21 cellular contexts compared by ENCODE assay signal in the genomic region with DNA sequence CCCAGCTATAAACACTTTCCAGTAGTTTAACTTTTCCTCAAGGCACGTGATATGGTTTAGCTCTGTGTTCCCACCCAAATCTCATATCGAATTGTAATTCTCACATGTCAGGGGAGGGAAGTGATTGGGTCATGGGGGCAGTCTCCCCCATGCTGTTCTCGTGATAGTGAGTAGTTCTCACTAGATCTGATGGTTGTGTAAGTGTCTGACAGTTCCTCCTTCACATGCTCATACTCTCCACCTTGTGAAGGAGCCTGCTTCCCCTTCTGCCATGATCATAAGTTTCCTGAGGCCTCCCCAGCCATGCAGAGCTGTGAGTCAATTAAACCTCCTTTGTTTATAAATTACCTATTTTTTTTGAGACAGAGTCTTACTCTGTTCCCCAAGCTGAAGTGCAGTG.
DNase-seq lines count a peak whose midpoint lies in the region; ATAC-seq and TF ChIP-seq lines count a peak whose summit lies in the region.
"Had no signal": no experiment of that assay in that cellular context is flagged by ENCODE, and none has a peak within 500 bp of the region (broad histone marks: within the 10 kb centered on the region; RNA-seq: fewer than 3 reads in every experiment).

No MANE protein-coding gene starts in this region.

- no peak overlapping the region for H3K4me3 ChIP-seq in ascending aorta
- H3K4me3 ChIP-seq: A549, HAP-1, pancreas had no signal

- in situ Hi-C loops in SK-MEL-5 (cut with HindIII; ENCODE audit: low pct_unique_long_range_greater_than_20kb, low sequenced_read_pairs): no loop called here

- H3K4me1 ChIP-seq in ascending aorta: no peaks in the 10 kb centered on the region
- H3K4me1 ChIP-seq: A549, Caco-2, HAP-1 had no signal

- no peak for DNase-seq in activated T-cell treated with anti-CD3 and anti-CD28 coated beads, Interleukin-2, amount 50 U/mL, for 72 hours
- no peak for DNase-seq in activated T-cell treated with anti-CD3 and anti-CD28 coated beads, Interleukin-2, amount 50 U/mL, for 48 hours
- peak; percentile 50 for DNase-seq in SK-MEL-5 (ENCODE audit: low read depth, low spot score)
- DNase-seq in islet precursor cell: peak; percentile 22
- DNase-seq in NCI-H2081 treated with DMSO at 0.1 percent for 48 hours (lab: John Stamatoyannopoulos, UW): no peak
- no peak for DNase-seq in ascending aorta (ENCODE audit: low spot score in 2 of 2)
- DNase-seq in sciatic nerve (ENCODE audit: low spot score): no peak
- DNase-seq: activated CD4-positive, CD25-positive, alpha-beta regulatory T cell treated with anti-CD3 and anti-CD28 coated beads, Interleukin-2, amount 50 U/mL, for 72 hours; Caco-2; caudate nucleus; foreskin melanocyte; NCI-H1417 treated with DMSO at 0.1 percent for 48 hours; NCI-H446; pancreas had no signal

- peaks cover 9% of the 10 kb centered on the region for H3K4me1 Mint-ChIP-seq in activated T-cell treated with anti-CD3 and anti-CD28 coated beads, Interleukin-2, amount 50 U/mL, for 72 hours (ENCODE audit: low read depth)
- H3K4me1 Mint-ChIP-seq in stimulated activated memory B cell treated with anti-CD40 and anti-IgM and Interleukin-4, amounts not matched to agents 10 μg/mL and 1 μg/mL and 100 μg/mL, for 72 hours: peaks cover 20% of the 10 kb centered on the region

- H3K4me3 Mint-ChIP-seq in activated T-cell treated with anti-CD3 and anti-CD28 coated beads, Interleukin-2, amount 50 U/mL, for 72 hours: no peak overlapping the region
- no peak overlapping the region for H3K4me3 Mint-ChIP-seq in stimulated activated memory B cell treated with anti-CD40 and anti-IgM and Interleukin-4, amounts not matched to agents 10 μg/mL and 1 μg/mL and 100 μg/mL, for 72 hours
- H3K4me3 Mint-ChIP-seq: IgD-negative memory B cell, mesothelial cell of epicardium had no signal

- ATAC-seq in activated T-cell treated with anti-CD3 and anti-CD28 coated beads, Interleukin-2, amount 50 U/mL, for 72 hours (replicated peaks in 1 of 2): no peak
- ATAC-seq in stimulated activated memory B cell treated with anti-CD40 and anti-IgM and Interleukin-4, amounts not matched to agents 10 μg/mL and 1 μg/mL and 100 μg/mL, for 72 hours: peak; percentile 72
- ATAC-seq in sciatic nerve: no peak
- ATAC-seq: A549; activated naive CD4-positive, alpha-beta T cell treated with anti-CD3 and anti-CD28 coated beads, Interleukin-2, amount 50 U/mL, for 72 hours; Panc1 had no signal

- H3K27ac ChIP-seq in ascending aorta: no peak overlapping the region
- H3K27ac ChIP-seq: A549, pancreas had no signal

- H3K27me3 Mint-ChIP-seq in activated T-cell treated with anti-CD3 and anti-CD28 coated beads, Interleukin-2, amount 50 U/mL, for 72 hours (ENCODE audit: low read depth): no peaks in the 10 kb centered on the region
- no peaks in the 10 kb centered on the region for H3K27me3 Mint-ChIP-seq in stimulated activated memory B cell treated with anti-CD40 and anti-IgM and Interleukin-4, amounts not matched to agents 10 μg/mL and 1 μg/mL and 100 μg/mL, for 72 hours
- H3K27me3 Mint-ChIP-seq: IgD-negative memory B cell had no signal

- TF ChIP-seq CTCF in ascending aorta (IDR thresholded peaks at IDR 0.05): no peak

- no peaks in the 10 kb centered on the region for H3K9me3 Mint-ChIP-seq in activated T-cell treated with anti-CD3 and anti-CD28 coated beads, Interleukin-2, amount 50 U/mL, for 72 hours
- no peaks in the 10 kb centered on the region for H3K9me3 Mint-ChIP-seq in stimulated activated memory B cell treated with anti-CD40 and anti-IgM and Interleukin-4, amounts not matched to agents 10 μg/mL and 1 μg/mL and 100 μg/mL, for 72 hours
- H3K9me3 Mint-ChIP-seq: IgD-negative memory B cell had no signal

- no peaks in the 10 kb centered on the region for H3K27me3 ChIP-seq in ascending aorta
- H3K27me3 ChIP-seq: pancreas had no signal

- H3K36me3 Mint-ChIP-seq in activated T-cell treated with anti-CD3 and anti-CD28 coated beads, Interleukin-2, amount 50 U/mL, for 72 hours (ENCODE audit: insufficient read depth in 2 of 2): peaks cover 3 to 9% of the 10 kb centered on the region in 2 donors
- H3K36me3 Mint-ChIP-seq in stimulated activated memory B cell treated with anti-CD40 and anti-IgM and Interleukin-4, amounts not matched to agents 10 μg/mL and 1 μg/mL and 100 μg/mL, for 72 hours: peaks cover 48% of the 10 kb centered on the region

- H3K36me3 ChIP-seq in ascending aorta: peaks cover 0 to 21% of the 10 kb centered on the region in 2 donors
- H3K36me3 ChIP-seq: HAP-1, pancreas had no signal

- intact Hi-C loops in ascending aorta (cut with DNase I) (no loop called here), sciatic nerve (cut with DNase I) (loop anchor here (5.0 kb wide), 1 partner anchor 888 kb away; no protein-coding TSS in a partner anchor)

- peak overlapping the region; percentile 20 for H3K27ac Mint-ChIP-seq in activated T-cell treated with anti-CD3 and anti-CD28 coated beads, Interleukin-2, amount 50 U/mL, for 72 hours
- H3K27ac Mint-ChIP-seq in stimulated activated memory B cell treated with anti-CD40 and anti-IgM and Interleukin-4, amounts not matched to agents 10 μg/mL and 1 μg/mL and 100 μg/mL, for 72 hours: no peak overlapping the region
- H3K27ac Mint-ChIP-seq: mesothelial cell of epicardium had no signal

- H3K9me3 ChIP-seq in ascending aorta: no peaks in the 10 kb centered on the region
- H3K9me3 ChIP-seq: A549, Caco-2, pancreas had no signal

Comparison
In these comparisons a context has a peak if more than half of its experiments do, and no peak if none do; other contexts are left out.
1. DNase-seq: peak in SK-MEL-5 (single experiment) and islet precursor cell (single experiment); none in activated T-cell treated with anti-CD3 and anti-CD28 coated beads, Interleukin-2, amount 50 U/mL, for 72 hours (0 of 2), activated T-cell treated with anti-CD3 and anti-CD28 coated beads, Interleukin-2, amount 50 U/mL, for 48 hours (0 of 2), NCI-H2081 treated with DMSO at 0.1 percent for 48 hours (single experiment), ascending aorta (0 of 2) and sciatic nerve (single experiment).